ENCODE assay signal across 10 cellular contexts in genomic region chr16:682493-683395, GRCh38. TPM values are rescaled to one million over a fixed set of nuclear protein-coding genes. Genes with fewer than 3 reads are reported as not detected.
DNase-seq lines count a peak whose midpoint lies in the region; ATAC-seq and TF ChIP-seq lines count a peak whose summit lies in the region.
"Had no signal": no experiment of that assay in that cellular context is flagged by ENCODE, and none has a peak within 500 bp of the region (broad histone marks: within the 10 kb centered on the region; RNA-seq: fewer than 3 reads in every experiment).

No MANE protein-coding gene starts in this region.

- TF ChIP-seq RAD21 in HCT116 (IDR thresholded peaks at IDR 0.05; ENCODE audit: low read depth), result no peak
- no peak for TF ChIP-seq RAD21 in liver (IDR thresholded peaks at IDR 0.05)

- peak overlapping the region; percentile 97 for H3K4me2 ChIP-seq in HCT116 (ENCODE audit: low read length)

- peaks cover 34% of the 10 kb centered on the region for H3K4me1 Mint-ChIP-seq in activated naive CD8-positive, alpha-beta T cell treated with anti-CD3 and anti-CD28 coated beads, Interleukin-2, amount 50 U/mL, for 24 hours

- H3K4me3 Mint-ChIP-seq in activated naive CD8-positive, alpha-beta T cell treated with anti-CD3 and anti-CD28 coated beads, Interleukin-2, amount 50 U/mL, for 24 hours, result peak overlapping the region; percentile 82

- H3K9me3 Mint-ChIP-seq in activated naive CD8-positive, alpha-beta T cell treated with anti-CD3 and anti-CD28 coated beads, Interleukin-2, amount 50 U/mL, for 24 hours, result no peaks in the 10 kb centered on the region

- peak overlapping the region; percentile 71 to 90 for H3K4me3 ChIP-seq in HCT116 (replicated peaks in 1 of 2; ENCODE audit: low read depth in 1 of 2, low read length in 2 of 2)
- peak overlapping the region in 2 of 3 donors; percentile 57 to 85 for H3K4me3 ChIP-seq in liver (ENCODE audit: low read depth in 1 of 3, low read length in 3 of 3)

- no peaks in the 10 kb centered on the region for H3K27me3 Mint-ChIP-seq in activated naive CD8-positive, alpha-beta T cell treated with anti-CD3 and anti-CD28 coated beads, Interleukin-2, amount 50 U/mL, for 24 hours

- no peak overlapping the region for H2AFZ ChIP-seq in HCT116 (ENCODE audit: low read depth, low read length, poor library complexity, severe bottlenecking)

- H3K9me3 ChIP-seq in HCT116 (ENCODE audit: control insufficient read depth in 1 of 2, insufficient read depth in 1 of 2, low read depth in 1 of 2, low read length in 2 of 2) (no peaks in the 10 kb centered on the region), liver (ENCODE audit: control insufficient read depth in 4 of 4, low read length in 3 of 4) (no peaks in the 10 kb centered on the region)
- H3K9me3 ChIP-seq: colonic mucosa had no signal

- BruUV-seq in HCT116 (replicated peaks; lab: Mats Ljungman, UMichigan), result TSS peak; percentile 72

- peak overlapping the region; percentile 92 for H3K9ac ChIP-seq in HCT116 (ENCODE audit: low read length)
- no peak overlapping the region for H3K9ac ChIP-seq in liver (ENCODE audit: low read depth in 1 of 2, low read length in 2 of 2)

- no peak for TF ChIP-seq POLR2A in HCT116 (IDR thresholded peaks at IDR 0.05; ENCODE audit: borderline replicate concordance, extremely low read depth, insufficient read depth, insufficient read length)

- CTCF ChIA-PET in HCT116 (lab: Charles Lee), result no interaction called here

- RAD21 ChIA-PET in HCT116 (lab: Charles Lee; ENCODE audit: low non-redundant PET in 1 of 2, low total read pairs in 2 of 2, uncharacterized antibody in 2 of 2, unreplicated experiment in 2 of 2), result no interaction called here

- H3K27me3 ChIP-seq in HCT116 (ENCODE audit: insufficient read depth, low read length) (no peaks in the 10 kb centered on the region), liver (ENCODE audit: control insufficient read depth in 4 of 4, insufficient read depth in 4 of 4, low read length in 3 of 4) (no peaks in the 10 kb centered on the region)
- H3K27me3 ChIP-seq: colonic mucosa had no signal

- H3K36me3 ChIP-seq in HCT116 (ENCODE audit: control insufficient read depth in 1 of 2, insufficient read depth in 2 of 2, low read length in 2 of 2) (peaks cover 0 to 33% of the 10 kb centered on the region in 2 experiments; a peak in 2 of 4 replicates), liver (ENCODE audit: control insufficient read depth in 4 of 4, insufficient read depth in 3 of 4, low read depth in 1 of 4, low read length in 3 of 4) (peaks cover 8 to 21% (median 12%) of the 10 kb centered on the region in 4 donors)

- H3K27ac ChIP-seq in 22Rv1 (peak overlapping the region; percentile 98), HCT116 (ENCODE audit: low read depth, low read length) (peak overlapping the region; percentile 98), liver (ENCODE audit: low read depth in 1 of 2, low read length in 2 of 2) (no peak overlapping the region)

- peaks cover 41% of the 10 kb centered on the region for H3K79me2 ChIP-seq in HCT116 (ENCODE audit: insufficient read depth, low read length)

- TF ChIP-seq CTCF in 22Rv1 (IDR thresholded peaks at IDR 0.05) (no peak), HCT116 (IDR thresholded peaks at IDR 0.05 in 2 of 3, conservative IDR thresholded peaks at IDR 0.05 in 1 of 3; ENCODE audit: borderline replicate concordance in 1 of 3, insufficient read depth in 1 of 3, low read depth in 2 of 3, low read length in 2 of 3) (no peak), liver (IDR thresholded peaks at IDR 0.05; ENCODE audit: low read depth, low read length, missing input control) (no peak)

- DNase-seq in HCT116 (ENCODE audit: low read depth, low spot score), result no peak
- no peak for DNase-seq in activated naive CD8-positive, alpha-beta T cell treated with anti-CD3 and anti-CD28 coated beads, Interleukin-2, amount 50 U/mL, for 24 hours
- DNase-seq in Ammon's horn (ENCODE audit: low spot score), result no peak
- DNase-seq in kidney glomerular epithelial cell (lab: John Stamatoyannopoulos, UW), result no peak
- DNase-seq: colonic mucosa, EL had no signal

- no peaks in the 10 kb centered on the region for H4K20me1 ChIP-seq in HCT116 (ENCODE audit: insufficient read depth)

- POLR2A ChIA-PET in HCT116 (lab: Charles Lee), result no interaction called here

- intact Hi-C loops in HCT116 (cut with micrococcal nuclease), result no loop called here

- peaks cover 20% of the 10 kb centered on the region for H3K36me3 Mint-ChIP-seq in activated naive CD8-positive, alpha-beta T cell treated with anti-CD3 and anti-CD28 coated beads, Interleukin-2, amount 50 U/mL, for 24 hours (ENCODE audit: low read depth)

- peaks cover 13 to 55% of the 10 kb centered on the region in 2 experiments for H3K4me1 ChIP-seq in HCT116 (ENCODE audit: control insufficient read depth in 1 of 2, insufficient read depth in 2 of 2, low read length in 2 of 2)
- H3K4me1 ChIP-seq in liver (ENCODE audit: control insufficient read depth in 4 of 4, insufficient read depth in 4 of 4, low read length in 3 of 4), result peaks cover 25 to 57% (median 46%) of the 10 kb centered on the region in 4 donors

- H3K9me2 ChIP-seq in HCT116 (ENCODE audit: insufficient read depth), result no peaks in the 10 kb centered on the region

- ATAC-seq in HCT116 (no peak), HG03280 (IDR thresholded peaks at IDR 0.05; ENCODE audit: unreplicated experiment) (no peak), GM18909 (IDR thresholded peaks at IDR 0.05; ENCODE audit: poor library complexity, unreplicated experiment) (no peak)
- no peak for ATAC-seq in activated naive CD8-positive, alpha-beta T cell treated with anti-CD3 and anti-CD28 coated beads, Interleukin-2, amount 50 U/mL, for 24 hours

- peak overlapping the region; percentile 54 for H3K27ac Mint-ChIP-seq in activated naive CD8-positive, alpha-beta T cell treated with anti-CD3 and anti-CD28 coated beads, Interleukin-2, amount 50 U/mL, for 24 hours

- 83% methylated on average over 36 of the region's 36 CpGs for WGBS in liver

TF ChIP-seq in HCT116, 20 proteins besides CTCF, POLR2A, EP300 and RAD21:
- TF ChIP-seq FOSL1 (IDR thresholded peaks at IDR 0.05; ENCODE audit: low read depth), result no peak
- TF ChIP-seq, protein P1, sequence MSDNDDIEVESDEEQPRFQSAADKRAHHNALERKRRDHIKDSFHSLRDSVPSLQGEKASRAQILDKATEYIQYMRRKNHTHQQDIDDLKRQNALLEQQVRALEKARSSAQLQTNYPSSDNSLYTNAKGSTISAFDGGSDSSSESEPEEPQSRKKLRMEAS (IDR thresholded peaks at IDR 0.05), result no peak
- TF ChIP-seq YY1 (IDR thresholded peaks at IDR 0.05; ENCODE audit: extremely low read depth, insufficient replicate concordance, low read depth, low read length), result no peak
- TF ChIP-seq SRF (IDR thresholded peaks at IDR 0.05; ENCODE audit: low read depth), result no peak
- no peak for TF ChIP-seq SIN3A (IDR thresholded peaks at IDR 0.05; ENCODE audit: low read depth)
- TF ChIP-seq, protein P2, sequence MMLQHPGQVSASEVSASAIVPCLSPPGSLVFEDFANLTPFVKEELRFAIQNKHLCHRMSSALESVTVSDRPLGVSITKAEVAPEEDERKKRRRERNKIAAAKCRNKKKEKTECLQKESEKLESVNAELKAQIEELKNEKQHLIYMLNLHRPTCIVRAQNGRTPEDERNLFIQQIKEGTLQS (IDR thresholded peaks at IDR 0.05), result no peak

TF ChIP-seq in liver, 16 proteins besides CTCF, POLR2A, EP300 and RAD21:
- TF ChIP-seq FOXA2 (IDR thresholded peaks at IDR 0.05) (no peak), JUND (IDR thresholded peaks at IDR 0.05) (no peak), YY1 (IDR thresholded peaks at IDR 0.05) (no peak), HNF4G (IDR thresholded peaks at IDR 0.05) (no peak), GABPA (IDR thresholded peaks at IDR 0.05 in 1 of 2, conservative IDR thresholded peaks at IDR 0.05 in 1 of 2) (no peak), TAF1 (conservative IDR thresholded peaks at IDR 0.05) (no peak), HNF4A (conservative IDR thresholded peaks at IDR 0.05) (no peak), EGR1 (IDR thresholded peaks at IDR 0.05; ENCODE audit: low read depth in 2 of 2) (no peak), FOXA1 (IDR thresholded peaks at IDR 0.05) (no peak)
- TF ChIP-seq, protein P3, sequence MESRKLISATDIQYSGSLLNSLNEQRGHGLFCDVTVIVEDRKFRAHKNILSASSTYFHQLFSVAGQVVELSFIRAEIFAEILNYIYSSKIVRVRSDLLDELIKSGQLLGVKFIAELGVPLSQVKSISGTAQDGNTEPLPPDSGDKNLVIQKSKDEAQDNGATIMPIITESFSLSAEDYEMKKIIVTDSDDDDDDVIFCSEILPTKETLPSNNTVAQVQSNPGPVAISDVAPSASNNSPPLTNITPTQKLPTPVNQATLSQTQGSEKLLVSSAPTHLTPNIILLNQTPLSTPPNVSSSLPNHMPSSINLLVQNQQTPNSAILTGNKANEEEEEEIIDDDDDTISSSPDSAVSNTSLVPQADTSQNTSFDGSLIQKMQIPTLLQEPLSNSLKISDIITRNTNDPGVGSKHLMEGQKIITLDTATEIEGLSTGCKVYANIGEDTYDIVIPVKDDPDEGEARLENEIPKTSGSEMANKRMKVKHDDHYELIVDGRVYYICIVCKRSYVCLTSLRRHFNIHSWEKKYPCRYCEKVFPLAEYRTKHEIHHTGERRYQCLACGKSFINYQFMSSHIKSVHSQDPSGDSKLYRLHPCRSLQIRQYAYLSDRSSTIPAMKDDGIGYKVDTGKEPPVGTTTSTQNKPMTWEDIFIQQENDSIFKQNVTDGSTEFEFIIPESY (IDR thresholded peaks at IDR 0.05), result no peak
- TF ChIP-seq, protein P2 (IDR thresholded peaks at IDR 0.05), result no peak

RNA-seq across cellular contexts. Expression of gene JMJD8, which starts 1.4 kb away (rescaled TPM):
- total RNA-seq in HCT116 (2021; ENCODE audit: unreplicated experiment) (121 TPM), liver (10 to 100 TPM; 21.2 to 35.8 TPM)
- 96.6 and 97.3 TPM in 2 replicates for polyA plus RNA-seq in HCT116 (2012)
- polyA plus RNA-seq in liver, result 10 to 100 TPM; 30.9 to 52.6 TPM

RNA-seq across cellular contexts. Expression of gene STUB1, which starts 2.5 kb away (rescaled TPM):
- total RNA-seq in HCT116 (2021; ENCODE audit: unreplicated experiment) (111 TPM), liver (10 to 100 TPM; 32.4 to 38.2 TPM)
- polyA plus RNA-seq in HCT116 (2012), result 85.9 and 95.7 TPM in 2 replicates
- 10 to 100 TPM; 62.2 to 74.4 TPM for polyA plus RNA-seq in liver

RNA-seq across cellular contexts. Expression of gene RHBDL1, which starts 7.3 kb away (rescaled TPM):
- 12.7 TPM for total RNA-seq in HCT116 (2021; ENCODE audit: unreplicated experiment)
- 8.9 and 10.5 TPM in 2 replicates for polyA plus RNA-seq in HCT116 (2012)
- under 1 TPM; 0.67 to 0.84 TPM for total RNA-seq in liver
- under 1 TPM; 0.35 to 0.74 TPM for polyA plus RNA-seq in liver

RNA-seq across cellular contexts. Expression of gene WDR24, which starts 7.5 kb away (rescaled TPM):
- total RNA-seq in HCT116 (2021; ENCODE audit: unreplicated experiment) (15.5 TPM), liver (1 to 10 TPM; 4.4 to 6.7 TPM)
- polyA plus RNA-seq in HCT116 (2012), result 12.1 and 15.0 TPM in 2 replicates
- 1 to 10 TPM; 4.2 to 8.0 TPM for polyA plus RNA-seq in liver

RNA-seq across cellular contexts. Expression of gene RHOT2, which starts 14.8 kb away (rescaled TPM):
- total RNA-seq in HCT116 (2021; ENCODE audit: unreplicated experiment) (98.5 TPM), liver (10 to 100 TPM; 20.8 to 31.0 TPM)
- polyA plus RNA-seq in HCT116 (2012), result 62.9 and 63.5 TPM in 2 replicates
- polyA plus RNA-seq in liver, result 10 to 100 TPM; 37.5 to 37.9 TPM

Comparison
In these comparisons a context has a peak if more than half of its experiments do, and no peak if none do; other contexts are left out.
1. H3K27ac ChIP-seq: peak in 22Rv1 (single experiment) and HCT116 (single experiment); none in liver (0 of 2).